Comparison of ENCODE assay signal across 24 cellular contexts in the genomic region with DNA sequence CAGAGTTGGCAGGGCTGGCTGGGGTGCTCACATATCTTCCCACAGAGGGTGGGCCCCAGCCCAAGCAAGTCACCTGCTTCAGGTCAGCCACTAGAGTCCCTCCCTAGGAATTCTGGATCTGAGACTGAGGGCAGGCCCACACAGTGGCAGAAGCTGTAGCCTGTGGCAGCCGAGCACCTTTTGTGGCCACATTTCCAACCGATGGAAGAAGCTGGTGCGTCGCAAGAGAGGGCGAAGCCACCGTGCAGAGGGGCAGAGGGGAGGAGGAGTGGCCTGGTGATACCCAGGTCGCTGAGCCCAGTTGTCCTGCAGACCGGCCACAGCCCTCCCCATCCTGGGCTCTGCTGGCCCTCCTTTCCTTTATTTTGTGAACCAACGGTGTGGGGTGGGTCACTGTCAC. TPM values are rescaled to one million over a fixed set of nuclear protein-coding genes. Genes with fewer than 3 reads are reported as not detected.
DNase-seq lines count a peak whose midpoint lies in the region; ATAC-seq and TF ChIP-seq lines count a peak whose summit lies in the region.
"Had no signal": no experiment of that assay in that cellular context is flagged by ENCODE, and none has a peak within 500 bp of the region (broad histone marks: within the 10 kb centered on the region; RNA-seq: fewer than 3 reads in every experiment).

No MANE protein-coding gene starts in this region.

- H3K27me3 ChIP-seq in BLaER1 treated with 17β-estradiol and CSF1 and Interleukin-3, amounts not matched to agents 10 nM and 100 nM, result no peaks in the 10 kb centered on the region
- no peaks in the 10 kb centered on the region for H3K27me3 ChIP-seq in CD8-positive, alpha-beta memory T cell (ENCODE audit: insufficient read depth, low read length, poor library complexity, severe bottlenecking)
- H3K27me3 ChIP-seq in right atrium auricular region, result no peaks in the 10 kb centered on the region
- H3K27me3 ChIP-seq in psoas muscle (ENCODE audit: insufficient read depth in 3 of 3, low read length in 2 of 3), result no peaks in the 10 kb centered on the region
- H3K27me3 ChIP-seq: hepatocyte, pancreas had no signal

- no peak overlapping the region for H3K4me3 ChIP-seq in BLaER1 treated with 17β-estradiol and CSF1 and Interleukin-3, amounts not matched to agents 10 nM and 100 nM
- no peak overlapping the region for H3K4me3 ChIP-seq in CD8-positive, alpha-beta memory T cell (ENCODE audit: low read length)
- H3K4me3 ChIP-seq in right atrium auricular region, result no peak overlapping the region
- H3K4me3 ChIP-seq in psoas muscle, result no peak overlapping the region
- H3K4me3 ChIP-seq: GM12878, hepatocyte, lower lobe of right lung, pancreas had no signal

- 79 to 90% (median 82%) methylated on average over 9 of the region's 9 CpGs for WGBS in psoas muscle, 3 donors

- ATAC-seq in psoas muscle, result no peak
- ATAC-seq in GM18498 (IDR thresholded peaks at IDR 0.05; ENCODE audit: unreplicated experiment), result no peak
- no peak for ATAC-seq in HG02840 (IDR thresholded peaks at IDR 0.05; ENCODE audit: low FRiP score, unreplicated experiment)
- ATAC-seq: GM12878, lower lobe of right lung, pancreas, WTC11 had no signal

- H3K27ac Mint-ChIP-seq in CD8-positive, alpha-beta memory T cell, result peak overlapping the region in 5 of 8 donors; percentile 23 to 83 (median 48)
- H3K27ac Mint-ChIP-seq: WTC11 had no signal

- TF ChIP-seq CTCF in right atrium auricular region (IDR thresholded peaks at IDR 0.05), result no peak
- TF ChIP-seq CTCF in psoas muscle (IDR thresholded peaks at IDR 0.05), result no peak

- H3K27ac ChIP-seq in BLaER1 treated with 17β-estradiol and CSF1 and Interleukin-3, amounts not matched to agents 10 nM and 100 nM, result peak overlapping the region in 4 of 11 experiments; percentile 34 to 94 (median 60); a peak in 5 of 22 replicates
- no peak overlapping the region for H3K27ac ChIP-seq in CD8-positive, alpha-beta memory T cell (ENCODE audit: low read depth, low read length)
- H3K27ac ChIP-seq in right atrium auricular region, result peak overlapping the region; percentile 92 to 93
- H3K27ac ChIP-seq in psoas muscle, result peak overlapping the region; percentile 23
- H3K27ac ChIP-seq: hepatocyte, lower lobe of right lung, pancreas had no signal

- H3K4me2 ChIP-seq in BLaER1 treated with 17β-estradiol and CSF1 and Interleukin-3, amounts not matched to agents 10 nM and 100 nM, result peak overlapping the region in 7 of 11 experiments; percentile 84 to 98 (median 94); a peak in 13 of 22 replicates
- H3K4me2 ChIP-seq: hepatocyte, SK-N-SH had no signal

- peaks cover 16 to 48% (median 27%) of the 10 kb centered on the region in 3 donors for H3K4me1 Mint-ChIP-seq in CD8-positive, alpha-beta memory T cell

- peak in 1 of 5 donors; percentile 26 for DNase-seq in CD8-positive, alpha-beta memory T cell
- DNase-seq in right atrium auricular region (ENCODE audit: low spot score) (no peak), psoas muscle (peak; percentile 3 to 29)
- DNase-seq in stimulated activated CD4-positive, alpha-beta T cell treated with anti-CD3 and anti-CD28 coated beads, Interleukin-4, amount 100 ng/mL, for 4 hours, result no peak
- DNase-seq: activated CD4-positive, alpha-beta memory T cell treated with anti-CD3 and anti-CD28 coated beads for 36 hours; Caco-2; DMS79 treated with DMSO at 0.1 percent for 48 hours; effector CD4-positive, alpha-beta T cell; HCEC 1CT; lower lobe of right lung; MM.1S; NCI-H1436; NCI-H2171 treated with DMSO at 0.1 percent for 48 hours; NCI-H526 treated with DMSO at 0.1 percent for 48 hours; SK-N-SH had no signal

- H3K9me3 ChIP-seq in BLaER1 treated with 17β-estradiol and CSF1 and Interleukin-3, amounts not matched to agents 10 nM and 100 nM (replicated peaks in 1 of 11), result no peaks in the 10 kb centered on the region
- H3K9me3 ChIP-seq in CD8-positive, alpha-beta memory T cell (ENCODE audit: low read length), result no peaks in the 10 kb centered on the region
- H3K9me3 ChIP-seq in right atrium auricular region (no peaks in the 10 kb centered on the region), psoas muscle (no peaks in the 10 kb centered on the region)
- H3K9me3 ChIP-seq: Caco-2, lower lobe of right lung, pancreas, SK-N-SH had no signal

- H3K9ac ChIP-seq in BLaER1 treated with 17β-estradiol and CSF1 and Interleukin-3, amounts not matched to agents 10 nM and 100 nM, result peak overlapping the region in 5 of 11 experiments; percentile 3 to 91 (median 83); a peak in 6 of 22 replicates
- H3K9ac ChIP-seq: SK-N-SH had no signal

- no peaks in the 10 kb centered on the region for H3K9me3 Mint-ChIP-seq in CD8-positive, alpha-beta memory T cell
- H3K9me3 Mint-ChIP-seq: activated CD4-positive, alpha-beta memory T cell treated with anti-CD3 and anti-CD28 coated beads for 36 hours; WTC11 had no signal

- POLR2A ChIA-PET in CD8-positive, alpha-beta memory T cell (lab: Charles Lee), result no interaction called here

- H3K36me3 Mint-ChIP-seq in CD8-positive, alpha-beta memory T cell, result peaks cover 5 to 91% (median 12%) of the 10 kb centered on the region in 3 donors

- peaks cover 0 to 8% (median 0%) of the 10 kb centered on the region in 11 experiments; a peak in 5 of 22 replicates for H4K20me1 ChIP-seq in BLaER1 treated with 17β-estradiol and CSF1 and Interleukin-3, amounts not matched to agents 10 nM and 100 nM

- H3K4me1 ChIP-seq in BLaER1 treated with 17β-estradiol and CSF1 and Interleukin-3, amounts not matched to agents 10 nM and 100 nM, result peaks cover 73 to 100% (median 98%) of the 10 kb centered on the region in 10 experiments
- peaks cover 19% of the 10 kb centered on the region for H3K4me1 ChIP-seq in CD8-positive, alpha-beta memory T cell (ENCODE audit: insufficient read depth, low read length)
- peaks cover 0 to 94% of the 10 kb centered on the region in 2 donors for H3K4me1 ChIP-seq in right atrium auricular region
- peaks cover 63% of the 10 kb centered on the region for H3K4me1 ChIP-seq in psoas muscle

- no peak overlapping the region for H3K4me3 Mint-ChIP-seq in CD8-positive, alpha-beta memory T cell
- H3K4me3 Mint-ChIP-seq: activated CD4-positive, alpha-beta memory T cell treated with anti-CD3 and anti-CD28 coated beads for 36 hours; activated naive CD8-positive, alpha-beta T cell; WTC11 had no signal

- CTCF ChIA-PET in CD8-positive, alpha-beta memory T cell (lab: Charles Lee), result no interaction called here

- intact Hi-C loops in psoas muscle (cut with DNase I), result no loop called here

- peaks cover 48 to 76% (median 70%) of the 10 kb centered on the region in 11 experiments for H3K36me3 ChIP-seq in BLaER1 treated with 17β-estradiol and CSF1 and Interleukin-3, amounts not matched to agents 10 nM and 100 nM
- peaks cover 47% of the 10 kb centered on the region for H3K36me3 ChIP-seq in CD8-positive, alpha-beta memory T cell (ENCODE audit: insufficient read depth, low read length)
- H3K36me3 ChIP-seq in right atrium auricular region (peaks cover 70% of the 10 kb centered on the region), psoas muscle (ENCODE audit: insufficient read depth in 1 of 2, low read depth in 1 of 2) (peaks cover 2 to 76% of the 10 kb centered on the region in 2 donors)

- H3K27me3 Mint-ChIP-seq in CD8-positive, alpha-beta memory T cell, result peaks cover 0 to 1% of the 10 kb centered on the region in 2 donors
- H3K27me3 Mint-ChIP-seq: activated CD4-positive, alpha-beta memory T cell treated with anti-CD3 and anti-CD28 coated beads for 36 hours; activated naive CD8-positive, alpha-beta T cell had no signal

RNA-seq across cellular contexts. Expression of a gene that starts 5.3 kb away (rescaled TPM):
- 10 to 100 TPM; 42.3 to 42.4 TPM for total RNA-seq in CD8-positive, alpha-beta memory T cell
- polyA plus RNA-seq in CD8-positive, alpha-beta memory T cell, result 22.0 TPM
- total RNA-seq in right atrium auricular region (10 to 100 TPM; 18.5 to 31.3 TPM), psoas muscle (10 to 100 TPM in 3 of 4 donors, 1 to 10 TPM in 1; 7.7 to 13.1 (median 10.4) TPM)
- 1 to 10 TPM; 7.1 to 9.6 (median 7.1) TPM for polyA plus RNA-seq in psoas muscle

RNA-seq across cellular contexts. Expression of a gene that starts 11.7 kb away (rescaled TPM):
- total RNA-seq in CD8-positive, alpha-beta memory T cell, result under 1 TPM; 0.38 to 0.44 TPM
- polyA plus RNA-seq in CD8-positive, alpha-beta memory T cell, result not detected
- total RNA-seq in right atrium auricular region (1,000 to 10,000 TPM in 1 of 2 donors, 100 to 1,000 TPM in 1; 680 to 2,809 TPM), psoas muscle (100 to 1,000 TPM; 214 to 449 (median 298) TPM)
- 1,000 to 10,000 TPM in 1 of 3 donors, 100 to 1,000 TPM in 2; 285 to 1,581 (median 569) TPM for polyA plus RNA-seq in psoas muscle
- total RNA-seq: Caco-2, epithelial cell of proximal tubule, GM12878 had no signal
- polyA plus RNA-seq: GM12878, hepatocyte had no signal

RNA-seq across cellular contexts. Expression of a gene that starts 27.1 kb away (rescaled TPM):
- 1 to 10 TPM; 8.4 to 8.9 TPM for total RNA-seq in CD8-positive, alpha-beta memory T cell
- 1.6 TPM for polyA plus RNA-seq in CD8-positive, alpha-beta memory T cell
- 100 to 1,000 TPM in 1 of 2 donors, 10 to 100 TPM in 1; 84.4 to 193 TPM for total RNA-seq in right atrium auricular region
- 10 to 100 TPM in 3 of 4 donors, 1 to 10 TPM in 1; 6.9 to 22.0 (median 14.6) TPM for total RNA-seq in psoas muscle
- 1 to 10 TPM; 2.8 to 7.8 (median 5.9) TPM for polyA plus RNA-seq in psoas muscle

RNA-seq across cellular contexts. Expression of a gene that starts 32.6 kb away (rescaled TPM):
- total RNA-seq in CD8-positive, alpha-beta memory T cell, result 100 to 1,000 TPM; 144 to 154 TPM
- 184 TPM for polyA plus RNA-seq in CD8-positive, alpha-beta memory T cell
- 10 to 100 TPM; 31.4 to 66.2 TPM for total RNA-seq in right atrium auricular region
- 10 to 100 TPM; 33.4 to 45.1 (median 38.7) TPM for total RNA-seq in psoas muscle
- 10 to 100 TPM; 35.5 to 66.7 (median 53.0) TPM for polyA plus RNA-seq in psoas muscle

RNA-seq across cellular contexts. Expression of a gene that starts 46.3 kb away (rescaled TPM):
- 100 to 1,000 TPM; 279 to 291 TPM for total RNA-seq in CD8-positive, alpha-beta memory T cell
- 74.1 TPM for polyA plus RNA-seq in CD8-positive, alpha-beta memory T cell
- total RNA-seq in right atrium auricular region, result 10 to 100 TPM; 71.4 to 76.5 TPM
- 100 to 1,000 TPM in 3 of 4 donors, 10 to 100 TPM in 1; 79.2 to 127 (median 119) TPM for total RNA-seq in psoas muscle
- polyA plus RNA-seq in psoas muscle, result 10 to 100 TPM; 57.3 to 87.1 (median 81.3) TPM

Comparison
In these comparisons a context has a peak if more than half of its experiments do, and no peak if none do; other contexts are left out.
1. DNase-seq: peak in psoas muscle (2 of 2); none in right atrium auricular region (single experiment) and stimulated activated CD4-positive, alpha-beta T cell treated with anti-CD3 and anti-CD28 coated beads, Interleukin-4, amount 100 ng/mL, for 4 hours (0 of 2).
2. RNA of a gene that starts 11.7 kb away (total RNA-seq): 680 to 2,809 TPM in right atrium auricular region and 214 to 449 TPM in psoas muscle; 0.38 to 0.44 TPM in CD8-positive, alpha-beta memory T cell; every median in the first group is over 100 times any median in the second.